In the genomic region with DNA sequence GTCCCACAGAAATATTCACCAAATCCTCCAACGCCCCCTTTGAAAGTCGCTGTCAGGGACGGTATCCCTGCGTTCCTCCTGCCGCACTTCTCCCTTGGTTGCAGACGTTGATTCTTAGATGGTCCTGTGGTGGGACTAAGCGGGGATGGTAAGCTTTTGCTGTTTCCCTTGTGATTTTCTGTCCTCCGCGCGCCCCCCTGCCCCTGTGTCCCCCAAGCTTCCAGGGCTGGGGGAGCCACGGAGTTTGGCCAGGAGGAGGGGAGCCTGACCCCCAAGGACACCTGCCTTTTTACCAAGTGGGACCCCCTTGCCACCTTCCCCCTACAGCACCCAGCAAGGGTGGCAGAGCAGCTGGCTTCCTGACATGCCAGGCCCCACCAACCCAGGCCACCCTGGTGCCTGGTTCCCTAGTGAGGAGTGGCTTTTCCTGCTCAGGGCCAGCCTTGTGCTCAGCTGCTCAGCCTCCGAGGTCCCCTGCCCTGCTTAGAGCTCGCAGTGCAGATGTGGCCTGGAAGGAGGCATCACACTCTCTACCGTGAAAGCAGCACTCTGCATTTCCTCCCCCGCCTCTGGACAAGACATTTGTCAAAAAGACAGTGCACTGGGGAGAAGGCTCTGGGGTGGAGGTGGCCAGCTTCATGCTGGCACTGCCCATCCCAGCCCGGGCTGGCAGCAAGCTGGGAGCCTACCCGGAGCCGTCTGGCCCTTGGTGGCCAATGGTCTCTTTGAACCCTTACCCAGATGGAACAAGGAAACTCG, we compare ENCODE assay signal across 18 cellular contexts. TPM values are rescaled to one million over a fixed set of nuclear protein-coding genes. Genes with fewer than 3 reads are reported as not detected.
"Had no signal": no experiment of that assay in that cellular context is flagged by ENCODE, and none has a peak within 500 bp of the region (broad histone marks: within the 10 kb centered on the region; RNA-seq: fewer than 3 reads in every experiment).

No MANE protein-coding gene starts in this region.

- H3K27me3 ChIP-seq: pancreas, tibial nerve had no signal

- H3K9me3 ChIP-seq: heart left ventricle, pancreas, tibial nerve had no signal

- H3K4me3 Mint-ChIP-seq: activated CD8-positive, alpha-beta memory T cell treated with anti-CD3 and anti-CD28 coated beads, Interleukin-2, amount 10 ng/mL, durations not matched to agents 7 days and 5 days; activated naive CD8-positive, alpha-beta T cell treated with anti-CD3 and anti-CD28 coated beads for 36 hours; endodermal cell; memory B cell; nephron progenitor cell had no signal

- H3K4me1 Mint-ChIP-seq: activated CD8-positive, alpha-beta memory T cell treated with anti-CD3 and anti-CD28 coated beads, Interleukin-2, amount 10 ng/mL, durations not matched to agents 7 days and 5 days; activated naive CD8-positive, alpha-beta T cell treated with anti-CD3 and anti-CD28 coated beads for 36 hours had no signal

- H3K4me1 ChIP-seq: pancreas had no signal

- H3K27ac ChIP-seq: pancreas had no signal

- H3K36me3 Mint-ChIP-seq: activated CD8-positive, alpha-beta memory T cell treated with anti-CD3 and anti-CD28 coated beads, Interleukin-2, amount 10 ng/mL, durations not matched to agents 7 days and 5 days; activated naive CD8-positive, alpha-beta T cell treated with anti-CD3 and anti-CD28 coated beads for 36 hours; memory B cell had no signal

- DNase-seq: activated CD8-positive, alpha-beta memory T cell treated with anti-CD3 and anti-CD28 coated beads, Interleukin-2, amount 10 ng/mL, durations not matched to agents 7 days and 5 days; activated gamma-delta T cell treated with Interleukin-2 at 50 U/mL for 16 hours; activated naive CD8-positive, alpha-beta T cell treated with anti-CD3 and anti-CD28 coated beads for 36 hours; activated T-cell treated with anti-CD3 and anti-CD28 coated beads, Interleukin-2, amount 50 U/mL, for 48 hours; anterior cingulate cortex; cerebellar nuclear complex; dermis blood vessel endothelial cell; endodermal cell; erythroblast; heart left ventricle; nephron progenitor cell; pancreas; retina; T-helper 2 cell had no signal

- H3K36me3 ChIP-seq: heart left ventricle, pancreas, tibial nerve had no signal

- H3K4me3 ChIP-seq: heart left ventricle, pancreas, skin epidermis, tibial nerve had no signal

- H3K9me3 Mint-ChIP-seq: activated naive CD8-positive, alpha-beta T cell treated with anti-CD3 and anti-CD28 coated beads for 36 hours; endodermal cell; memory B cell; nephron progenitor cell had no signal

- H3K27ac Mint-ChIP-seq: activated CD8-positive, alpha-beta memory T cell treated with anti-CD3 and anti-CD28 coated beads, Interleukin-2, amount 10 ng/mL, durations not matched to agents 7 days and 5 days; activated naive CD8-positive, alpha-beta T cell treated with anti-CD3 and anti-CD28 coated beads for 36 hours; endodermal cell; memory B cell; nephron progenitor cell had no signal

RNA-seq across cellular contexts. Expression of a gene that starts 49.4 kb away (rescaled TPM):
- total RNA-seq: activated CD8-positive, alpha-beta memory T cell treated with anti-CD3 and anti-CD28 coated beads, Interleukin-2, amount 10 ng/mL, durations not matched to agents 7 days and 5 days; activated naive CD8-positive, alpha-beta T cell treated with anti-CD3 and anti-CD28 coated beads for 36 hours; dermis blood vessel endothelial cell; left lobe of liver had no signal
